In the genomic region with DNA sequence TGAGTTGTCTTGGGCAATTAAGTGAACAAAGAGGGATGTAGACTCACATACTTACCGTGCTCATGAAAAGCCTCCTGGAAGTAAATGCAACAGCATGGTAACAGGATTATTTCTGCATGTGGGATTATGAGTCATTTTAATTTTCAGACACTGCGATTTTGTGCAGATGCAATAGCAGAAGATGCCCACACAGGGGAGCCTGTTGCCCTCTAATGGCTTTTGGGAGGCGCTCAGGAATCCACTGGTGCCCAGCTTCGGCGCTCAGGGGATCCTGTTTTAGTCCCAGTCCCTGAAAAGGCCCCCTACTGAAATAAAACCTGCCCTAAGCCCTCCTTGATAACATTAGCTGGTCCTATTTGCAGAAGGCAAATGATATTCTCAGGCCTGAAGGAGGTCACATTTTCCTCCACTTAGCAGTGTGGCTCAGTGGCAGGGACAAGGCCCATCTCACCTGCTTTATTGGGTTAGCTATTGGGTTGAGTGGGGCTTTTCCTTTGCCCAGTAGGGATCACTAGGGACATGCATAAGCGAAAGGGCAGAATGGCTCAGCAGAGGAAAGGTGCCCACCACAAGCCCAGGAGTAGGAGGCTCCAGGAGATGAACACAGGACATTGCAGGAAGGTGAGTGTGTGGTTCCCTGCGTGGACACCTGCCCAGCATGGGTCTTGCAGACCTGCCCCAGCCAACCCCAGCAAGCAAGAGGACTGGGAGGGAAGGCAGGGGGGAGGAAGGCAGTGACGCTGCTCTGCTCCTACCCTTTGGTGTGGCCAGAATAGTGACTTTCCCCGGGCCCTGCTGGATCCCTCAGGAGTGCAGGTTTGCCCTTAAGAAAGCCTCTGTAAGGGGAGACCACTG, we compare ENCODE assay signal across 9 cellular contexts. TPM values are rescaled to one million over a fixed set of nuclear protein-coding genes. Genes with fewer than 3 reads are reported as not detected.
DNase-seq lines count a peak whose midpoint lies in the region; ATAC-seq, FAIRE-seq and TF ChIP-seq lines count a peak whose summit lies in the region.
"Had no signal": no experiment of that assay in that cellular context is flagged by ENCODE, and none has a peak within 500 bp of the region (broad histone marks: within the 10 kb centered on the region; RNA-seq: fewer than 3 reads in every experiment).

No MANE protein-coding gene starts in this region.

- FAIRE-seq in RCC 7860 (lab: Jason Lieb, UNC) = peak; percentile 24

- no peak overlapping the region for H3K27ac Mint-ChIP-seq in activated naive CD4-positive, alpha-beta T cell treated with anti-CD3 and anti-CD28 coated beads for 36 hours

- H3K36me3 Mint-ChIP-seq in activated naive CD4-positive, alpha-beta T cell treated with anti-CD3 and anti-CD28 coated beads for 36 hours (ENCODE audit: low read depth) = no peaks in the 10 kb centered on the region

- no peaks in the 10 kb centered on the region for H3K36me3 ChIP-seq in lower lobe of right lung
- H3K36me3 ChIP-seq in upper lobe of right lung = no peaks in the 10 kb centered on the region

- no peak overlapping the region for H3K4me3 Mint-ChIP-seq in activated naive CD4-positive, alpha-beta T cell treated with anti-CD3 and anti-CD28 coated beads for 36 hours

- peaks cover 24% of the 10 kb centered on the region for H3K27me3 Mint-ChIP-seq in activated naive CD4-positive, alpha-beta T cell treated with anti-CD3 and anti-CD28 coated beads for 36 hours (ENCODE audit: low read depth)

- ATAC-seq in GM21786 (IDR thresholded peaks at IDR 0.05; ENCODE audit: unreplicated experiment) (peak; percentile 84), lower lobe of right lung (peak; percentile 83 to 90), upper lobe of right lung (peak; percentile 90)

- intact Hi-C loops in activated naive CD4-positive, alpha-beta T cell treated with anti-CD3 and anti-CD28 coated beads for 36 hours (cut with micrococcal nuclease) = loop anchor here (1.0 to 10.0 kb wide), 4 partner anchors 265 to 526 kb away; no protein-coding TSS in a partner anchor
- intact Hi-C loops in lower lobe of right lung (cut with DNase I) (no loop called here), upper lobe of right lung (cut with DNase I) (loop anchor here (10.0 kb wide), 1 partner anchor 303 kb away; no protein-coding TSS in a partner anchor)

- no peaks in the 10 kb centered on the region for H3K9me3 ChIP-seq in lower lobe of right lung
- H3K9me3 ChIP-seq in upper lobe of right lung = no peaks in the 10 kb centered on the region

- DNase-seq in activated naive CD4-positive, alpha-beta T cell treated with anti-CD3 and anti-CD28 coated beads for 36 hours = peak; percentile 60
- DNase-seq in activated naive CD4-positive, alpha-beta T cell (lab: John Stamatoyannopoulos, UW) = no peak
- peak; percentile 30 for DNase-seq in Jurkat, Clone E6-1 (ENCODE audit: low read depth, low spot score)
- DNase-seq in RCC 7860 (ENCODE audit: low spot score) = peak; percentile 58
- peak; percentile 78 for DNase-seq in choroid plexus epithelial cell (ENCODE audit: low read depth)
- peak; percentile 53 for DNase-seq in lower lobe of right lung
- DNase-seq in upper lobe of right lung = no peak

- H3K27ac ChIP-seq in lower lobe of right lung (no peak overlapping the region), upper lobe of right lung (no peak overlapping the region)

- H3K4me1 Mint-ChIP-seq in activated naive CD4-positive, alpha-beta T cell treated with anti-CD3 and anti-CD28 coated beads for 36 hours (ENCODE audit: low read depth) = no peaks in the 10 kb centered on the region

- H3K9me3 Mint-ChIP-seq in activated naive CD4-positive, alpha-beta T cell treated with anti-CD3 and anti-CD28 coated beads for 36 hours = no peaks in the 10 kb centered on the region

- peak; percentile 95 for TF ChIP-seq CTCF in choroid plexus epithelial cell (conservative IDR thresholded peaks at IDR 0.05; ENCODE audit: low read depth, low read length)
- TF ChIP-seq CTCF in lower lobe of right lung (IDR thresholded peaks at IDR 0.05) = peak; percentile 85
- TF ChIP-seq CTCF in upper lobe of right lung (IDR thresholded peaks at IDR 0.05) = peak; percentile 90

- no peak overlapping the region for H3K4me3 ChIP-seq in Jurkat, Clone E6-1 (ENCODE audit: low read length)
- H3K4me3 ChIP-seq in choroid plexus epithelial cell (ENCODE audit: low read depth, low read length) (no peak overlapping the region), lower lobe of right lung (no peak overlapping the region), upper lobe of right lung (no peak overlapping the region)

- CTCF ChIA-PET in activated naive CD4-positive, alpha-beta T cell treated with anti-CD3 and anti-CD28 coated beads for 36 hours (lab: Charles Lee) = interaction anchor here (0.8 to 1.0 kb wide), 2 partner anchors 327 to 527 kb away, joined by 3 to 5 read pairs; no protein-coding TSS in a partner anchor

- no peaks in the 10 kb centered on the region for H3K27me3 ChIP-seq in lower lobe of right lung (ENCODE audit: low read depth)
- no peaks in the 10 kb centered on the region for H3K27me3 ChIP-seq in upper lobe of right lung

- peaks cover 6% of the 10 kb centered on the region for H3K4me1 ChIP-seq in lower lobe of right lung
- no peaks in the 10 kb centered on the region for H3K4me1 ChIP-seq in upper lobe of right lung

RNA-seq across cellular contexts. Expression of a gene that starts 26.5 kb away (rescaled TPM):
- total RNA-seq in activated naive CD4-positive, alpha-beta T cell treated with anti-CD3 and anti-CD28 coated beads for 36 hours = under 1 TPM; 0.14 to 0.22 TPM
- 2.5 TPM for polyA plus RNA-seq in Jurkat, Clone E6-1 (2012; ENCODE audit: insufficient read depth, insufficient read length)
- total RNA-seq in lower lobe of right lung (28.7 TPM), upper lobe of right lung (47.8 TPM)
- total RNA-seq: mononuclear cell had no signal

RNA-seq across cellular contexts. Expression of a gene that starts 35.7 kb away (rescaled TPM):
- not detected for total RNA-seq in activated naive CD4-positive, alpha-beta T cell treated with anti-CD3 and anti-CD28 coated beads for 36 hours
- not detected for polyA plus RNA-seq in Jurkat, Clone E6-1 (2012; ENCODE audit: insufficient read depth, insufficient read length)
- total RNA-seq in lower lobe of right lung (not detected), upper lobe of right lung (not detected)
- total RNA-seq: mononuclear cell had no signal

Comparison
In these comparisons a context has a peak if more than half of its experiments do, and no peak if none do; other contexts are left out.
1. DNase-seq: peak in activated naive CD4-positive, alpha-beta T cell treated with anti-CD3 and anti-CD28 coated beads for 36 hours (single experiment), Jurkat, Clone E6-1 (single experiment), RCC 7860 (single experiment), choroid plexus epithelial cell (single experiment) and lower lobe of right lung (single experiment); none in activated naive CD4-positive, alpha-beta T cell (0 of 4) and upper lobe of right lung (single experiment).
2. RNA of a gene that starts 26.5 kb away (total RNA-seq): 47.8 TPM in upper lobe of right lung (single experiment) and 28.7 TPM in lower lobe of right lung (single experiment); 0.14 to 0.22 TPM in activated naive CD4-positive, alpha-beta T cell treated with anti-CD3 and anti-CD28 coated beads for 36 hours; every median in the first group is over 10 times any median in the second.
3. Peak in every context shown above with its lines, with median percentiles within 50 percentile points of each other: ATAC-seq and CTCF ChIP-seq.